In the genomic region with DNA sequence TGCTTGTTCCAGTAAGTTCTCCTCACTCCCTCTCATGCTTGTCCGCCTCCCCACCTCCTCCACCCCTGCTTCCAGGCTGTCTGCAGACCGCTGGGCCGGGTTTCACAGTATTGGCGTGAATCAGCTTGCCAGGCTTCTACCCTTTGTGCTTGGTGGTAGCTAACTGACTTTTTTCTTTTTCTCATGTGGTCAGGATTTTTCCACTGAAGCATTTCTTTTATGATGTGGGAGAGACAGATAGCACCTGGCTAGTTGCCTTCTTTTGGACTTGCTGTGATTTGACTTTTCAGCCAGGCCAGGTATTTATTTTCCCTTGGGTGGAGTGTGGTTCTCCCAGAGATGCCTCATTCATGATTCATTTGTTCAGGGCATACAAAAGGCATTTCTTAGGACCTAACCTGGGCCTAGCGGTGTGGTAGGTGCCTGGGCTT, we compare ENCODE assay signal across 1 cellular context.
TF ChIP-seq lines count a peak whose summit lies in the region.

No MANE protein-coding gene starts in this region.

TF ChIP-seq in GM23338, 12 proteins besides CTCF, POLR2A, EP300 and RAD21 (continued from another document):
- TF ChIP-seq ZNF462 (CRISPR knock-in tag; IDR thresholded peaks at IDR 0.05) (no peak), ETS1 (IDR thresholded peaks at IDR 0.05) (no peak)
